In the genomic region with DNA sequence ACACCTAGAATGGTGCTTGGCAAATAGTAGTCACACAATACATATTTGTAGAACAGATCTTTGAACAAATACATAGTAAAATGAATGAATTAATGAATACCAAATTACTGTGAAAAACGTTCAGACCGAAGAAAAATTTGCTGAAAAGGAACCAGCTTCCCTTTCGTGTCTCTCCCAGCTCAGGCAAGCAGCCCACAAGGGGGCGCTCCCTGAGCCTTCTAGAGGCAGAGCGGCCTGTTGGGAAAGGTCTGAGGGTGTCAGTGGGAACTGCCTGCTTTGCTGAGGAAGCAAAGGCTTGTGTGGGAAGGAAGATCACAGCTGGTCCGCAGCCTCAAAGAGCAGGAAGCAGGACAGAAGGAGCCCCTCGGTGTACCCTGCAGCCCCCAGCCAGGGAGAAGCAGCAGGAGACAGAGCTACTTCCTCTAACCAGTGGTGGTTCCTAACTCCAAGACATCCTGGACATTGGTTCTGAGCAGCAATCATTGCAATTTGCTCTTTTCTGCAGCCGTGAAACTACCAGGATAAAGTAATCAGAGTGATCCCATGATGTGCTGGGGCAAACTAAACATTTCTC, we compare ENCODE assay signal across 9 cellular contexts.
A peak's percentile ranks its signal among the peaks of the same experiment; 100 is the strongest.
DNase-seq lines count a peak whose midpoint lies in the region; FAIRE-seq and TF ChIP-seq lines count a peak whose summit lies in the region.
"Had no signal": no experiment of that assay in that cellular context is flagged by ENCODE, and none has a peak within 500 bp of the region (broad histone marks: within the 10 kb centered on the region; RNA-seq: fewer than 3 reads in every experiment).

No MANE protein-coding gene starts in this region.

- H3K4me3 ChIP-seq in LNCaP clone FGC (ENCODE audit: low read depth, low read length): no peak overlapping the region
- H3K4me3 ChIP-seq in adipocyte (ENCODE audit: low read length): no peak overlapping the region
- H3K4me3 ChIP-seq in mesendoderm (ENCODE audit: low read length): no peak overlapping the region

- H3K27me3 ChIP-seq in adipocyte (replicated peaks; ENCODE audit: control insufficient read depth, insufficient read depth, low read length) (no peaks in the 10 kb centered on the region), mesendoderm (ENCODE audit: insufficient read depth, low read length, poor library complexity) (no peaks in the 10 kb centered on the region)

- no peak overlapping the region for H3K18ac ChIP-seq in mesendoderm (ENCODE audit: low read length)

- H3K36me3 ChIP-seq in adipocyte (ENCODE audit: control insufficient read depth, insufficient read depth, low read length, severe bottlenecking): no peaks in the 10 kb centered on the region
- H3K36me3 ChIP-seq in mesendoderm (ENCODE audit: control insufficient read depth, insufficient read depth, low read length): no peaks in the 10 kb centered on the region

- H3K27ac ChIP-seq in mesendoderm (ENCODE audit: low read depth, low read length): no peak overlapping the region

- no peak overlapping the region for H2BK5ac ChIP-seq in mesendoderm (ENCODE audit: low read length)

- no CpG with 5 or more reads among the region's 8 CpGs for WGBS in mesendoderm (ENCODE audit: extremely low coverage, insufficient coverage, low lambda C conversion rate)

- peak; percentile 35 for TF ChIP-seq CTCF in D721Med (IDR thresholded peaks at IDR 0.05; ENCODE audit: insufficient read depth, missing control alignments)
- peak; percentile 81 for TF ChIP-seq CTCF in LNCaP clone FGC (IDR thresholded peaks at IDR 0.05; ENCODE audit: control insufficient read depth, extremely low read depth, insufficient read depth)

- no peak overlapping the region for H3K23ac ChIP-seq in mesendoderm (ENCODE audit: low read length)

- H4K8ac ChIP-seq in mesendoderm (ENCODE audit: low read depth, low read length): no peak overlapping the region

- no peak for FAIRE-seq in D721Med (lab: Jason Lieb, UNC)

- H4K5ac ChIP-seq in mesendoderm (ENCODE audit: low read length): no peak overlapping the region

- H3K4me2 ChIP-seq in mesendoderm (ENCODE audit: low read length): no peak overlapping the region

- peaks cover under 1% of the 10 kb centered on the region for H3K4me1 ChIP-seq in adipocyte (ENCODE audit: control insufficient read depth, insufficient read depth, low read length)
- H3K4me1 ChIP-seq in mesendoderm (ENCODE audit: control insufficient read depth, low read depth, low read length): no peaks in the 10 kb centered on the region

- no peak overlapping the region for H2AK5ac ChIP-seq in mesendoderm (ENCODE audit: low read length)

- no peaks in the 10 kb centered on the region for H3K9me3 ChIP-seq in adipocyte (ENCODE audit: control insufficient read depth, low read length)

- H3K9ac ChIP-seq in adipocyte (ENCODE audit: low read length) (no peak overlapping the region), mesendoderm (ENCODE audit: low read length) (no peak overlapping the region)

- H2BK120ac ChIP-seq in mesendoderm (ENCODE audit: low read depth, low read length): no peak overlapping the region

- H2BK15ac ChIP-seq in mesendoderm (replicated peaks; ENCODE audit: low read depth): no peak overlapping the region

- no peaks in the 10 kb centered on the region for H3K79me2 ChIP-seq in mesendoderm (ENCODE audit: control insufficient read depth, insufficient read depth, low read length)

- H3K79me1 ChIP-seq in mesendoderm (ENCODE audit: low read length): no peaks in the 10 kb centered on the region

- H3K56ac ChIP-seq in mesendoderm (ENCODE audit: low read length): no peak overlapping the region

- peak; percentile 23 for DNase-seq in D721Med (ENCODE audit: insufficient read length, low spot score)
- DNase-seq in LNCaP clone FGC (ENCODE audit: low read depth): no peak
- DNase-seq in adipocyte (ENCODE audit: low read depth): peak; percentile 13
- DNase-seq in mesendoderm: peak; percentile 55
- no peak for DNase-seq in ecto neural progenitor cell (ENCODE audit: low spot score)
- no peak for DNase-seq in HK-2 (ENCODE audit: unreplicated experiment)
- no peak for DNase-seq in amniotic stem cell (lab: John Stamatoyannopoulos, UW)
- no peak for DNase-seq in NCI-H1092 (lab: John Stamatoyannopoulos, UW)
- DNase-seq: activated effector memory CD4-positive, alpha-beta T cell treated with Interleukin-2 at 50 U/mL for 16 hours had no signal

- H3K4ac ChIP-seq in mesendoderm (ENCODE audit: low read depth, low read length): no peak overlapping the region

Comparison
In these comparisons a context has a peak if more than half of its experiments do, and no peak if none do; other contexts are left out.
1. DNase-seq: peak in D721Med (single experiment), adipocyte (single experiment) and mesendoderm (single experiment); none in LNCaP clone FGC (single experiment), ecto neural progenitor cell (single experiment), HK-2 (single experiment), amniotic stem cell (single experiment) and NCI-H1092 (single experiment).